9 cellular contexts compared by ENCODE assay signal in genomic region chr1:169368406-169368769, GRCh38. TPM values are rescaled to one million over a fixed set of nuclear protein-coding genes. Genes with fewer than 3 reads are reported as not detected.
DNase-seq lines count a peak whose midpoint lies in the region; ATAC-seq and TF ChIP-seq lines count a peak whose summit lies in the region.
"Had no signal": no experiment of that assay in that cellular context is flagged by ENCODE, and none has a peak within 500 bp of the region (broad histone marks: within the 10 kb centered on the region; RNA-seq: fewer than 3 reads in every experiment).

No MANE protein-coding gene starts in this region.

- H3K27ac ChIP-seq in DND-41 (ENCODE audit: low read length) (peak overlapping the region; percentile 88), esophagus (ENCODE audit: low read depth in 2 of 2, low read length in 1 of 2) (peak overlapping the region; percentile 90 to 91), ovary (peak overlapping the region in 1 of 2 donors; percentile 12)

- H3K4me1 ChIP-seq in DND-41 (ENCODE audit: insufficient read depth, low read length) (peaks cover 42% of the 10 kb centered on the region), esophagus (ENCODE audit: control insufficient read depth in 2 of 2, insufficient read depth in 2 of 2, low read length in 1 of 2) (no peaks in the 10 kb centered on the region), ovary (ENCODE audit: insufficient read depth) (peaks cover 2% of the 10 kb centered on the region)

- peaks cover 37% of the 10 kb centered on the region for H3K79me2 ChIP-seq in DND-41 (ENCODE audit: insufficient read depth, low read length)

- TF ChIP-seq CTCF in DND-41 (IDR thresholded peaks at IDR 0.05; ENCODE audit: borderline replicate concordance, extremely low read depth, low read length, poor library complexity, severe bottlenecking) (no peak), ovary (IDR thresholded peaks at IDR 0.05) (no peak)

- peaks cover 8% of the 10 kb centered on the region for H3K9me3 ChIP-seq in DND-41 (ENCODE audit: insufficient read depth, low read length, severe bottlenecking)
- no peaks in the 10 kb centered on the region for H3K9me3 ChIP-seq in esophagus (ENCODE audit: control insufficient read depth in 2 of 2, insufficient read depth in 1 of 2, low read depth in 1 of 2, low read length in 1 of 2)
- no peaks in the 10 kb centered on the region for H3K9me3 ChIP-seq in ovary

- H3K4me3 ChIP-seq in DND-41 (ENCODE audit: low read depth in 1 of 2, low read length in 2 of 2) (peak overlapping the region; percentile 60 to 86), esophagus (ENCODE audit: low read depth in 1 of 2, low read length in 2 of 2) (peak overlapping the region; percentile 75 to 97), ovary (peak overlapping the region; percentile 73)
- peak overlapping the region; percentile 59 for H3K4me3 ChIP-seq in Jurkat, Clone E6-1 (ENCODE audit: low read length)

- H3K9ac ChIP-seq in DND-41 (ENCODE audit: low read depth, low read length), result peak overlapping the region; percentile 63

- DNase-seq in DND-41 (peak; percentile 34), ovary (peak in 2 of 5 donors; percentile 19 to 32), NCI-H226 (no peak), A172 (ENCODE audit: low spot score) (no peak)
- no peak for DNase-seq in Jurkat, Clone E6-1 (ENCODE audit: low read depth, low spot score)
- DNase-seq in activated CD4-positive, alpha-beta T cell treated with anti-CD3 and anti-CD28 coated beads, Interleukin-2, amount 50 U/mL, for 4 hours, result peak; percentile 5 to 17

- H3K27me3 ChIP-seq in DND-41 (ENCODE audit: insufficient read depth, low read length, poor library complexity) (no peaks in the 10 kb centered on the region), esophagus (ENCODE audit: control insufficient read depth in 1 of 2, insufficient read depth in 2 of 2, low read length in 2 of 2) (no peaks in the 10 kb centered on the region), ovary (no peaks in the 10 kb centered on the region)

- no peak for TF ChIP-seq POLR2A in ovary (IDR thresholded peaks at IDR 0.05)

- peak overlapping the region; percentile 68 for H3K4me2 ChIP-seq in DND-41 (ENCODE audit: insufficient read depth, low read length)

- no peak for TF ChIP-seq EP300 in ovary (IDR thresholded peaks at IDR 0.05)

- WGBS in esophagus, 2 donors, result 1% methylated on average over 16 of the region's 16 CpGs
- WGBS in ovary, 3 donors, result 0% methylated on average over 16 of the region's 16 CpGs

- H2AFZ ChIP-seq in DND-41 (ENCODE audit: low read depth, low read length), result peak overlapping the region; percentile 94

- peaks cover 26% of the 10 kb centered on the region for H3K36me3 ChIP-seq in DND-41 (ENCODE audit: insufficient read depth, low read length)
- H3K36me3 ChIP-seq in esophagus (ENCODE audit: control insufficient read depth in 2 of 2, insufficient read depth in 2 of 2, low read length in 1 of 2), result peaks cover 0 to 4% of the 10 kb centered on the region in 2 donors
- no peaks in the 10 kb centered on the region for H3K36me3 ChIP-seq in ovary

- ATAC-seq in DND-41 (ENCODE audit: insufficient read depth, low read depth), result 0 out of 3 replicates have a peak, but pooled peaks have one; percentile 15
- no peak for ATAC-seq in GM21576 (IDR thresholded peaks at IDR 0.05; ENCODE audit: unreplicated experiment)

- no peaks in the 10 kb centered on the region for H4K20me1 ChIP-seq in DND-41 (ENCODE audit: insufficient read depth, low read length)

- intact Hi-C loops in ovary (cut with DNase I), result loop anchor here in 1 of 4 donors (10.0 kb wide), 1 partner anchor 176 kb away; no protein-coding TSS in a partner anchor

RNA-seq across cellular contexts. Expression of gene BLZF1, which starts 0.4 kb away (rescaled TPM):
- polyA plus RNA-seq in Jurkat, Clone E6-1 (2012; ENCODE audit: insufficient read depth, insufficient read length), result 19.5 TPM
- polyA plus RNA-seq in esophagus (10 to 100 TPM; 20.4 to 22.0 TPM), ovary (10 to 100 TPM in 1 of 2 donors, 1 to 10 TPM in 1; 9.2 to 13.8 TPM)
- 10 to 100 TPM; 11.7 to 28.8 (median 19.7) TPM for total RNA-seq in ovary
- 41.3 and 46.3 TPM in 2 replicates for total RNA-seq in A172 (2014; rRNA removed; shearing (Covaris generic))

RNA-seq across cellular contexts. Expression of gene NME7, which starts 0.8 kb away (rescaled TPM):
- 34.4 TPM for polyA plus RNA-seq in Jurkat, Clone E6-1 (2012; ENCODE audit: insufficient read depth, insufficient read length)
- polyA plus RNA-seq in esophagus (1 to 10 TPM; 2.0 to 5.6 TPM), ovary (10 to 100 TPM; 14.3 to 30.0 TPM)
- total RNA-seq in ovary, result 10 to 100 TPM; 14.2 to 28.0 (median 18.4) TPM
- total RNA-seq in A172 (2014; rRNA removed; shearing (Covaris generic)), result 83.7 and 92.4 TPM in 2 replicates

RNA-seq across cellular contexts. Expression of gene CCDC181, which starts 58.9 kb away (rescaled TPM):
- 3.5 TPM for polyA plus RNA-seq in Jurkat, Clone E6-1 (2012; ENCODE audit: insufficient read depth, insufficient read length)
- polyA plus RNA-seq in esophagus, result under 1 TPM in 1 of 2 donors, not detected in 1; 0.06 TPM
- 10 to 100 TPM in 1 of 7 donors, 1 to 10 TPM in 6; 4.4 to 10.9 (median 6.3) TPM for total RNA-seq in ovary
- polyA plus RNA-seq in ovary, result 1 to 10 TPM; 4.1 to 5.5 TPM
- 0.24 and 0.60 TPM in 2 replicates for total RNA-seq in A172 (2014; rRNA removed; shearing (Covaris generic))
- total RNA-seq: SK-MEL-5 had no signal

Comparison
In these comparisons a context has a peak if more than half of its experiments do, and no peak if none do; other contexts are left out.
1. DNase-seq: peak in DND-41 (single experiment) and activated CD4-positive, alpha-beta T cell treated with anti-CD3 and anti-CD28 coated beads, Interleukin-2, amount 50 U/mL, for 4 hours (2 of 2); none in Jurkat, Clone E6-1 (single experiment), NCI-H226 (single experiment) and A172 (single experiment).
2. Peak in every context shown above with its lines, with median percentiles within 50 percentile points of each other: H3K4me3 ChIP-seq.